In the genomic region with DNA sequence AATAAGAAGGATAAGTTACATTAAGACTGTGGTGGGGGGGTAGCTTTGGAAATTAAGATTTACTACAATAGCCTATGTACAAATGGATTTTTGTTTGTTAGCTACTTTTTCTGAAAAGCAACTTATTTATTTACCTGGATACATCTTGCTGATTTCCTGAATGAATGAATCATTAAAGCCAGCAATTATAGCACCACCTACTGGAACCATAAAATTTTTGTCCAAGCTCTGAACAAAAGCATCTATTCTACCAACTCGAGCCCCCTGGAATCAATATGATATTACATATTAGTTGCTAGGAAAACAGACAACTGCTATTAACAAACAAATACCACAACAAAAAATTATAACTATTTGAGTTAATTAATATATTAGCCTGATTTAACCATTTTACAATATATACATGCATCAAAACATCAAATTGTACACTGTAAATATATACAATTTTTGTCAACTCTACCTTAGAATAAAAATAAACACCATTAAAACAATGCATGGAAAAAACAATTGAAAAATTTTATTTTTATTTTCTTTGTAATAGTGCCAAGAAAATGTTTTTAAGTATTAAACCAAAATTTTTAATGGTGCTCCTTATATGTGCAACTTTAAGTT, we compare ENCODE assay signal across 8 cellular contexts. TPM values are rescaled to one million over a fixed set of nuclear protein-coding genes. Genes with fewer than 3 reads are reported as not detected.
DNase-seq lines count a peak whose midpoint lies in the region; ATAC-seq, FAIRE-seq and TF ChIP-seq lines count a peak whose summit lies in the region.

No MANE protein-coding gene starts in this region.

- POLR2A ChIA-PET in MCF 10A (lab: Yijun Ruan, JAX): interaction anchor here (0.6 to 1.2 kb wide), 4 partner anchors 9 to 234 kb away, joined by 3 to 6 read pairs (median 4); no protein-coding TSS in a partner anchor

- H3K79me2 ChIP-seq in MM.1S (ENCODE audit: low read length): no peaks in the 10 kb centered on the region

- no peak overlapping the region for H3K4me3 ChIP-seq in MM.1S (ENCODE audit: low read length)

- no peaks in the 10 kb centered on the region for H3K36me3 ChIP-seq in MM.1S (replicated peaks; ENCODE audit: insufficient read depth, low read length)

- no peak overlapping the region for H3K27ac ChIP-seq in MM.1S (ENCODE audit: low read length)

- no peaks in the 10 kb centered on the region for H3F3A ChIP-seq in MM.1S (ENCODE audit: insufficient read depth, low read length)

- TF ChIP-seq POLR2A in H54 (IDR thresholded peaks at IDR 0.05; ENCODE audit: low read depth, low read length): no peak

- ATAC-seq in HG02588 (IDR thresholded peaks at IDR 0.05; ENCODE audit: unreplicated experiment): no peak

- intact Hi-C loops in MCF 10A (cut with micrococcal nuclease): loop anchor here (1.0 to 10.0 kb wide), 3 partner anchors 165 to 657 kb away; no protein-coding TSS in a partner anchor

- peaks cover 5% of the 10 kb centered on the region for H3K36me3 Mint-ChIP-seq in MCF 10A (ENCODE audit: insufficient read depth, unreplicated experiment)

- CTCF ChIA-PET in MCF 10A (lab: Yijun Ruan, JAX): interaction anchor here (0.6 to 2.7 kb wide), 44 partner anchors 9 to 655 kb away, joined by 3 to 68 read pairs (median 4); no protein-coding TSS in a partner anchor

- H3K9ac ChIP-seq in MM.1S (ENCODE audit: low read length): no peak overlapping the region

- no peak overlapping the region for H3K27ac Mint-ChIP-seq in MCF 10A (ENCODE audit: low read depth, unreplicated experiment)

- no peak overlapping the region for H3K4me3 Mint-ChIP-seq in MCF 10A (ENCODE audit: unreplicated experiment)

- H4K20me1 ChIP-seq in MM.1S (ENCODE audit: insufficient read depth, low read length): no peaks in the 10 kb centered on the region

- H3K9me3 ChIP-seq in MM.1S (replicated peaks; ENCODE audit: insufficient read depth, low read length): no peaks in the 10 kb centered on the region

- no TSS peak for BruUV-seq in MCF 10A (replicated peaks; lab: Mats Ljungman, UMichigan)

- no peak overlapping the region for H2AFZ ChIP-seq in MM.1S (ENCODE audit: low read length)

- H3K27me3 Mint-ChIP-seq in MCF 10A (ENCODE audit: insufficient read depth, unreplicated experiment): no peaks in the 10 kb centered on the region

- no peaks in the 10 kb centered on the region for H3K4me1 ChIP-seq in MM.1S (ENCODE audit: low read length)

- DNase-seq in NCI-H1436 (lab: John Stamatoyannopoulos, UW) (peak; percentile 5), NCI-H1436 treated with DMSO at 0.1 percent for 48 hours (lab: John Stamatoyannopoulos, UW) (no peak), MM.1S (peak; percentile 50), MCF 10A (ENCODE audit: unreplicated experiment) (peak; percentile 46), myocyte (ENCODE audit: low read depth) (peak; percentile 56), H54 (ENCODE audit: insufficient read length, low spot score) (no peak)
- DNase-seq in stimulated activated CD8-positive, alpha-beta memory T cell treated with anti-CD3 and anti-CD28 coated beads, Interleukin-4, amount 100 ng/mL, for 48 hours: no peak

- no peaks in the 10 kb centered on the region for H3K4me1 Mint-ChIP-seq in MCF 10A (ENCODE audit: insufficient read depth, unreplicated experiment)

- no peak overlapping the region for H3K4me2 ChIP-seq in MM.1S (ENCODE audit: low read depth, low read length)

- FAIRE-seq in H54 (lab: Jason Lieb, UNC): no peak

- TF ChIP-seq CTCF in MM.1S (IDR thresholded peaks at IDR 0.05; ENCODE audit: low read length) (peak; percentile 62), MCF 10A (IDR thresholded peaks at IDR 0.05; ENCODE audit: unreplicated experiment) (peak; percentile 36)

- no peaks in the 10 kb centered on the region for H3K27me3 ChIP-seq in MM.1S (replicated peaks; ENCODE audit: insufficient read depth, low read length)

- no peaks in the 10 kb centered on the region for H3K9me3 Mint-ChIP-seq in MCF 10A (ENCODE audit: unreplicated experiment)

- no peaks in the 10 kb centered on the region for H3K9me2 ChIP-seq in MM.1S (replicated peaks; ENCODE audit: insufficient read depth, low read length)

RNA-seq across cellular contexts. Expression of gene SEPSECS, which starts 15.3 kb away (rescaled TPM):
- total RNA-seq in MCF 10A (2022) (9.4 and 9.7 TPM in 2 replicates), myocyte (5.3 and 6.0 TPM in 2 replicates)
- 2.9 TPM for polyA plus RNA-seq in myocyte (2012)

Comparison
In these comparisons a context has a peak if more than half of its experiments do, and no peak if none do; other contexts are left out.
1. DNase-seq: peak in NCI-H1436 (single experiment), MM.1S (single experiment), MCF 10A (single experiment) and myocyte (single experiment); none in NCI-H1436 treated with DMSO at 0.1 percent for 48 hours (single experiment), stimulated activated CD8-positive, alpha-beta memory T cell treated with anti-CD3 and anti-CD28 coated beads, Interleukin-4, amount 100 ng/mL, for 48 hours (single experiment) and H54 (single experiment).